In the genomic region with DNA sequence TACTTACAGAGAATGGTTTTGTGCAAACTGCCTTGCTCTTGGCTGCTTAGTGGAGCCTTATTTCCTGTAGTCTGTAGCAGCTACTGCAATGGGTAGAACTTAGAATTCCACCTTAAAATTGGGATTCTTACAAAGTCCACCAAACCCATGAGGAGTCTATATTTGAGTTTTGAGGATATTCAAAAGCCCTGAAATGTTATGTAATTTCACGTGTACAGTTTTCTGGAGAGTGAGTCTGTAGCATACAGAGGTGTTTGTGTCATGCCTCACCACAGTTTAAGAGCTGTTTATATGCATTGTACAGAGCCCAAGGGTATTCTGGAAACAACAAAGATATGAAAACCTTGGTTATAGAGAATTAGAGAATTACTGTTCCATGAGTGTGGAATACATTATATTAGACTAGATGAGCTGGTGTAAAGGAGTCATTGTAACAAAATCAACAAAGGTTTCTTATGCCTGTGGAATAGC, we compare ENCODE assay signal across 2 cellular contexts.
TF ChIP-seq lines count a peak whose summit lies in the region.

No MANE protein-coding gene starts in this region.

TF ChIP-seq in K562, 482 proteins besides CTCF, POLR2A, EP300 and RAD21:
- TF ChIP-seq MBD1 (CRISPR knock-in tag; IDR thresholded peaks at IDR 0.05) = no peak
- no peak for TF ChIP-seq HEY1 (CRISPR knock-in tag; IDR thresholded peaks at IDR 0.05; ENCODE audit: borderline replicate concordance)
- TF ChIP-seq NELFE (IDR thresholded peaks at IDR 0.05; ENCODE audit: insufficient read depth, insufficient read length) = no peak
- TF ChIP-seq IRF9 (tag; IDR thresholded peaks at IDR 0.05) = no peak
- TF ChIP-seq ZNF584 (CRISPR knock-in tag; IDR thresholded peaks at IDR 0.05; ENCODE audit: low read depth) = no peak
- TF ChIP-seq ZNF561 (CRISPR knock-in tag; conservative IDR thresholded peaks at IDR 0.05) = no peak
- no peak for TF ChIP-seq STAT6 (CRISPR knock-in tag; IDR thresholded peaks at IDR 0.05)
- no peak for TF ChIP-seq SUPT5H (IDR thresholded peaks at IDR 0.05)
- TF ChIP-seq GATA2 (CRISPR knock-in tag; IDR thresholded peaks at IDR 0.05) = no peak
- no peak for TF ChIP-seq RFX5 (IDR thresholded peaks at IDR 0.05; ENCODE audit: low read depth, low read length)
- no peak for TF ChIP-seq IFI16 (CRISPR knock-in tag; IDR thresholded peaks at IDR 0.05)
- no peak for TF ChIP-seq ZFX (CRISPR knock-in tag; IDR thresholded peaks at IDR 0.05)
- no peak for TF ChIP-seq CBX3 (IDR thresholded peaks at IDR 0.05; ENCODE audit: borderline replicate concordance in 1 of 2, low read length in 2 of 2)
- TF ChIP-seq CREM (IDR thresholded peaks at IDR 0.05; ENCODE audit: low read depth) = no peak

TF ChIP-seq in SK-N-SH treated with all-trans-retinoic acid at 6 μM for 48 hours, 23 proteins besides CTCF, POLR2A, EP300 and RAD21 (continued from another document):
- TF ChIP-seq ZNF565 (CRISPR knock-in tag; conservative IDR thresholded peaks at IDR 0.05; ENCODE audit: low read depth) = no peak
- TF ChIP-seq ZNF70 (CRISPR knock-in tag; IDR thresholded peaks at IDR 0.05) = no peak
- no peak for TF ChIP-seq CSDC2 (CRISPR knock-in tag; IDR thresholded peaks at IDR 0.05)
- TF ChIP-seq BACH2 (CRISPR knock-in tag; IDR thresholded peaks at IDR 0.05; ENCODE audit: borderline replicate concordance) = no peak
- no peak for TF ChIP-seq TOX (CRISPR knock-in tag; IDR thresholded peaks at IDR 0.05; ENCODE audit: borderline replicate concordance)
- TF ChIP-seq ZNF8 (CRISPR knock-in tag; IDR thresholded peaks at IDR 0.05) = no peak
- TF ChIP-seq, protein P1, sequence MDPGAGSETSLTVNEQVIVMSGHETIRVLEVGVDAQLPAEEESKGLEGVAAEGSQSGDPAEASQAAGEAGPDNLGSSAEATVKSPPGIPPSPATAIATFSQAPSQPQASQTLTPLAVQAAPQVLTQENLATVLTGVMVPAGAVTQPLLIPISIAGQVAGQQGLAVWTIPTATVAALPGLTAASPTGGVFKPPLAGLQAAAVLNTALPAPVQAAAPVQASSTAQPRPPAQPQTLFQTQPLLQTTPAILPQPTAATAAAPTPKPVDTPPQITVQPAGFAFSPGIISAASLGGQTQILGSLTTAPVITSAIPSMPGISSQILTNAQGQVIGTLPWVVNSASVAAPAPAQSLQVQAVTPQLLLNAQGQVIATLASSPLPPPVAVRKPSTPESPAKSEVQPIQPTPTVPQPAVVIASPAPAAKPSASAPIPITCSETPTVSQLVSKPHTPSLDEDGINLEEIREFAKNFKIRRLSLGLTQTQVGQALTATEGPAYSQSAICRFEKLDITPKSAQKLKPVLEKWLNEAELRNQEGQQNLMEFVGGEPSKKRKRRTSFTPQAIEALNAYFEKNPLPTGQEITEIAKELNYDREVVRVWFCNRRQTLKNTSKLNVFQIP (CRISPR knock-in tag; IDR thresholded peaks at IDR 0.05; ENCODE audit: borderline replicate concordance, low read depth) = no peak
- no peak for TF ChIP-seq ARNTL (CRISPR knock-in tag; IDR thresholded peaks at IDR 0.05; ENCODE audit: borderline replicate concordance, low read depth)
- TF ChIP-seq TCF4 (CRISPR knock-in tag; IDR thresholded peaks at IDR 0.05; ENCODE audit: borderline replicate concordance) = no peak
- no peak for TF ChIP-seq ISL1 (CRISPR knock-in tag; IDR thresholded peaks at IDR 0.05)
- TF ChIP-seq, protein P2, sequence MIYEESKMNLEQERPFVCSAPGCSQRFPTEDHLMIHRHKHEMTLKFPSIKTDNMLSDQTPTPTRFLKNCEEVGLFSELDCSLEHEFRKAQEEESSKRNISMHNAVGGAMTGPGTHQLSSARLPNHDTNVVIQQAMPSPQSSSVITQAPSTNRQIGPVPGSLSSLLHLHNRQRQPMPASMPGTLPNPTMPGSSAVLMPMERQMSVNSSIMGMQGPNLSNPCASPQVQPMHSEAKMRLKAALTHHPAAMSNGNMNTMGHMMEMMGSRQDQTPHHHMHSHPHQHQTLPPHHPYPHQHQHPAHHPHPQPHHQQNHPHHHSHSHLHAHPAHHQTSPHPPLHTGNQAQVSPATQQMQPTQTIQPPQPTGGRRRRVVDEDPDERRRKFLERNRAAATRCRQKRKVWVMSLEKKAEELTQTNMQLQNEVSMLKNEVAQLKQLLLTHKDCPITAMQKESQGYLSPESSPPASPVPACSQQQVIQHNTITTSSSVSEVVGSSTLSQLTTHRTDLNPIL (CRISPR knock-in tag; IDR thresholded peaks at IDR 0.05; ENCODE audit: low read depth) = no peak
- no peak for TF ChIP-seq GLIS3 (CRISPR knock-in tag; IDR thresholded peaks at IDR 0.05)
- no peak for TF ChIP-seq ZFP30 (CRISPR knock-in tag; IDR thresholded peaks at IDR 0.05)
- no peak for TF ChIP-seq RARB (CRISPR knock-in tag; IDR thresholded peaks at IDR 0.05)
- TF ChIP-seq PPARA (CRISPR knock-in tag; IDR thresholded peaks at IDR 0.05; ENCODE audit: borderline replicate concordance) = no peak
- no peak for TF ChIP-seq SNAI2 (CRISPR knock-in tag; IDR thresholded peaks at IDR 0.05)
- TF ChIP-seq CSRNP3 (CRISPR knock-in tag; IDR thresholded peaks at IDR 0.05) = no peak
